Comparison of ENCODE assay signal across 10 cellular contexts in genomic region chr15:92989469-92989868, GRCh38.
DNase-seq lines count a peak whose midpoint lies in the region; ATAC-seq and TF ChIP-seq lines count a peak whose summit lies in the region.
"Had no signal": no experiment of that assay in that cellular context is flagged by ENCODE, and none has a peak within 500 bp of the region (broad histone marks: within the 10 kb centered on the region; RNA-seq: fewer than 3 reads in every experiment).

No MANE protein-coding gene starts in this region.

- no peaks in the 10 kb centered on the region for H3K27me3 Mint-ChIP-seq in naive B cell

- DNase-seq in naive B cell (no peak), HUDEP-2 (lab: John Stamatoyannopoulos, UW; ENCODE audit: unreplicated experiment in 76 of 76) (no peak), left ventricle myocardium inferior (no peak)
- DNase-seq: activated CD4-positive, CD25-positive, alpha-beta regulatory T cell; activated naive CD4-positive, alpha-beta T cell treated with anti-CD3 and anti-CD28 coated beads, Interleukin-2, amount 50 U/mL, for 16 hours; NCI-H1694 treated with DMSO at 0.1 percent for 48 hours had no signal

- no peak overlapping the region for H3K27ac ChIP-seq in left ventricle myocardium inferior (replicated peaks)

- TF ChIP-seq CTCF in left ventricle myocardium inferior (IDR thresholded peaks at IDR 0.05; ENCODE audit: borderline replicate concordance), result no peak

- H3K4me3 ChIP-seq in left ventricle myocardium inferior, result no peak overlapping the region

- no peak overlapping the region for H3K4me3 Mint-ChIP-seq in naive B cell

- H3K4me1 Mint-ChIP-seq in naive B cell, result peaks cover 8 to 19% (median 14%) of the 10 kb centered on the region in 3 donors

- peak overlapping the region in 5 of 6 donors; percentile 43 to 84 (median 51) for H3K27ac Mint-ChIP-seq in naive B cell

- H3K9me3 ChIP-seq in left ventricle myocardium inferior (replicated peaks), result no peaks in the 10 kb centered on the region

- peaks cover 38 to 52% of the 10 kb centered on the region in 2 donors for H3K36me3 Mint-ChIP-seq in naive B cell

- H3K27me3 ChIP-seq in left ventricle myocardium inferior (ENCODE audit: low read depth), result no peaks in the 10 kb centered on the region

- ATAC-seq in GM18861 (IDR thresholded peaks at IDR 0.05; ENCODE audit: unreplicated experiment), result peak; percentile 97
- ATAC-seq in GM21423 (IDR thresholded peaks at IDR 0.05; ENCODE audit: unreplicated experiment), result peak; percentile 86
- peak; percentile 83 for ATAC-seq in HG03354 (IDR thresholded peaks at IDR 0.05; ENCODE audit: poor library complexity, severe bottlenecking, unreplicated experiment)
- ATAC-seq in naive B cell (ENCODE audit: low read depth in 2 of 2), result peak; percentile 45 to 53
- no peak for ATAC-seq in HG03439 (IDR thresholded peaks at IDR 0.05; ENCODE audit: unreplicated experiment)

- H3K4me1 ChIP-seq in left ventricle myocardium inferior, result peaks cover 12% of the 10 kb centered on the region

- H3K36me3 ChIP-seq in left ventricle myocardium inferior, result peaks cover 96% of the 10 kb centered on the region

- intact Hi-C loops in left ventricle myocardium inferior (cut with micrococcal nuclease), result loop anchor here (10.0 kb wide), 1 partner anchor 55 kb away; no protein-coding TSS in a partner anchor

- H3K9me3 Mint-ChIP-seq in naive B cell, result no peaks in the 10 kb centered on the region
